1 cellular context compared by ENCODE assay signal in the genomic region with DNA sequence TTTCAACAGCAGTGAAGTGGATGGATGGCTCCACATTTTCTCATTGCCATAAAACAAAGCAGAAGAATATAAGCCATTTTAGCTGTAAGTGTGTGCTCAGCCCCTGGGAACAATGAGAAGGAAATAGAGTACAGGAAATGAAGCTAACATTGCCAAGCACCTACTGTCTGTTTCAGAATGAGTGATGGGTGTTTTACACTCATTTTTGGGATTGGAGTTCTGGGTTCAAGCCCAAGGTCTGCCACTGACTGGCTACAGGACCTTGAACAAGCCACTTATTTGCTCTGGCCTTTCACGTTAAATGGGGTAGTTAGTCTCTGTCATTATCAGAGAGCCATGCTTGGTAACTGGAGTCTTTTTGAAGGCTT.
TF ChIP-seq lines count a peak whose summit lies in the region.

No MANE protein-coding gene starts in this region.

TF ChIP-seq in GM12878, 131 proteins besides CTCF, POLR2A, EP300 and RAD21:
- TF ChIP-seq, protein P1, sequence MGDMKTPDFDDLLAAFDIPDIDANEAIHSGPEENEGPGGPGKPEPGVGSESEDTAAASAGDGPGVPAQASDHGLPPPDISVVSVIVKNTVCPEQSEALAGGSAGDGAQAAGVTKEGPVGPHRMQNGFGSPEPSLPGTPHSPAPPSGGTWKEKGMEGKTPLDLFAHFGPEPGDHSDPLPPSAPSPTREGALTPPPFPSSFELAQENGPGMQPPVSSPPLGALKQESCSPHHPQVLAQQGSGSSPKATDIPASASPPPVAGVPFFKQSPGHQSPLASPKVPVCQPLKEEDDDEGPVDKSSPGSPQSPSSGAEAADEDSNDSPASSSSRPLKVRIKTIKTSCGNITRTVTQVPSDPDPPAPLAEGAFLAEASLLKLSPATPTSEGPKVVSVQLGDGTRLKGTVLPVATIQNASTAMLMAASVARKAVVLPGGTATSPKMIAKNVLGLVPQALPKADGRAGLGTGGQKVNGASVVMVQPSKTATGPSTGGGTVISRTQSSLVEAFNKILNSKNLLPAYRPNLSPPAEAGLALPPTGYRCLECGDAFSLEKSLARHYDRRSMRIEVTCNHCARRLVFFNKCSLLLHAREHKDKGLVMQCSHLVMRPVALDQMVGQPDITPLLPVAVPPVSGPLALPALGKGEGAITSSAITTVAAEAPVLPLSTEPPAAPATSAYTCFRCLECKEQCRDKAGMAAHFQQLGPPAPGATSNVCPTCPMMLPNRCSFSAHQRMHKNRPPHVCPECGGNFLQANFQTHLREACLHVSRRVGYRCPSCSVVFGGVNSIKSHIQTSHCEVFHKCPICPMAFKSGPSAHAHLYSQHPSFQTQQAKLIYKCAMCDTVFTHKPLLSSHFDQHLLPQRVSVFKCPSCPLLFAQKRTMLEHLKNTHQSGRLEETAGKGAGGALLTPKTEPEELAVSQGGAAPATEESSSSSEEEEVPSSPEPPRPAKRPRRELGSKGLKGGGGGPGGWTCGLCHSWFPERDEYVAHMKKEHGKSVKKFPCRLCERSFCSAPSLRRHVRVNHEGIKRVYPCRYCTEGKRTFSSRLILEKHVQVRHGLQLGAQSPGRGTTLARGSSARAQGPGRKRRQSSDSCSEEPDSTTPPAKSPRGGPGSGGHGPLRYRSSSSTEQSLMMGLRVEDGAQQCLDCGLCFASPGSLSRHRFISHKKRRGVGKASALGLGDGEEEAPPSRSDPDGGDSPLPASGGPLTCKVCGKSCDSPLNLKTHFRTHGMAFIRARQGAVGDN (IDR thresholded peaks at IDR 0.05), result no peak
- TF ChIP-seq ZNF217 (IDR thresholded peaks at IDR 0.05), result 0 out of 2 replicates have a peak, but pooled peaks have one; percentile 61
- TF ChIP-seq PKNOX1 (IDR thresholded peaks at IDR 0.05), result peak; percentile 39; the same call in 1 of the 2 replicates
- no peak for TF ChIP-seq MTA2 (IDR thresholded peaks at IDR 0.05; ENCODE audit: low read depth)
- no peak for TF ChIP-seq E2F4 (IDR thresholded peaks at IDR 0.05; ENCODE audit: low read depth, low read length)
- no peak for TF ChIP-seq ZBTB4 (CRISPR knock-in tag; IDR thresholded peaks at IDR 0.05)
- no peak for TF ChIP-seq YY1 (IDR thresholded peaks at IDR 0.05; ENCODE audit: low read depth, low read length)
- no peak for TF ChIP-seq IKZF2 (IDR thresholded peaks at IDR 0.05)
- TF ChIP-seq BCL3 (IDR thresholded peaks at IDR 0.05; ENCODE audit: borderline replicate concordance, insufficient read depth, low read depth, low read length, poor library complexity, severe bottlenecking), result no peak
- TF ChIP-seq, protein P2, sequence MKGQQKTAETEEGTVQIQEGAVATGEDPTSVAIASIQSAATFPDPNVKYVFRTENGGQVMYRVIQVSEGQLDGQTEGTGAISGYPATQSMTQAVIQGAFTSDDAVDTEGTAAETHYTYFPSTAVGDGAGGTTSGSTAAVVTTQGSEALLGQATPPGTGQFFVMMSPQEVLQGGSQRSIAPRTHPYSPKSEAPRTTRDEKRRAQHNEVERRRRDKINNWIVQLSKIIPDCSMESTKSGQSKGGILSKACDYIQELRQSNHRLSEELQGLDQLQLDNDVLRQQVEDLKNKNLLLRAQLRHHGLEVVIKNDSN (IDR thresholded peaks at IDR 0.05; ENCODE audit: borderline replicate concordance, extremely low read length, insufficient read depth, low read depth, low read length), result no peak
- no peak for TF ChIP-seq PBX3 (IDR thresholded peaks at IDR 0.05; ENCODE audit: insufficient replicate concordance, low read depth, low read length)
- TF ChIP-seq SMARCA5 (IDR thresholded peaks at IDR 0.05), result no peak
- TF ChIP-seq SMAD5 (IDR thresholded peaks at IDR 0.05; ENCODE audit: low read depth), result no peak
- peak; percentile 42; the same call in 1 of the 2 replicates for TF ChIP-seq ZNF24 (IDR thresholded peaks at IDR 0.05)
- no peak for TF ChIP-seq RELA (IDR thresholded peaks at IDR 0.05; ENCODE audit: borderline replicate concordance, partially characterized antibody)
- TF ChIP-seq SKIL (IDR thresholded peaks at IDR 0.05; ENCODE audit: low read depth, poor library complexity, severe bottlenecking), result no peak
- no peak for TF ChIP-seq MTA3 (IDR thresholded peaks at IDR 0.05; ENCODE audit: borderline replicate concordance, low read length)
- 0 out of 2 replicates have a peak, but pooled peaks have one; percentile 5 for TF ChIP-seq DPF2 (IDR thresholded peaks at IDR 0.05)
- TF ChIP-seq IRF4 (IDR thresholded peaks at IDR 0.05; ENCODE audit: low read depth, low read length), result no peak
- no peak for TF ChIP-seq TBL1XR1 (IDR thresholded peaks at IDR 0.05; ENCODE audit: low read depth, low read length)
- TF ChIP-seq TCF7 (IDR thresholded peaks at IDR 0.05; ENCODE audit: borderline replicate concordance), result no peak
- TF ChIP-seq EZH2 (IDR thresholded peaks at IDR 0.05; ENCODE audit: borderline replicate concordance, control insufficient read depth, low read depth, low read length), result no peak
- no peak for TF ChIP-seq MEF2B (IDR thresholded peaks at IDR 0.05; ENCODE audit: partially characterized antibody, poor library complexity, severe bottlenecking)
- TF ChIP-seq KDM1A (IDR thresholded peaks at IDR 0.05; ENCODE audit: borderline replicate concordance), result no peak
- TF ChIP-seq JUNB (IDR thresholded peaks at IDR 0.05), result peak; percentile 17; the same call in 1 of the 2 replicates
- peak in 1 of 2 experiments; percentile 67; a peak in 2 of 4 replicates for TF ChIP-seq ETV6 (conservative IDR thresholded peaks at IDR 0.05 in 1 of 2, IDR thresholded peaks at IDR 0.05 in 1 of 2; ENCODE audit: borderline replicate concordance in 1 of 2, low read depth in 1 of 2)
- peak; percentile 28; the same call in 1 of the 2 replicates for TF ChIP-seq EED (IDR thresholded peaks at IDR 0.05; ENCODE audit: low read depth)
- TF ChIP-seq HDAC2 (IDR thresholded peaks at IDR 0.05), result no peak
- TF ChIP-seq CEBPB (IDR thresholded peaks at IDR 0.05; ENCODE audit: borderline replicate concordance in 1 of 2, low read depth in 2 of 2, low read length in 2 of 2), result no peak
- TF ChIP-seq TCF3 (IDR thresholded peaks at IDR 0.05; ENCODE audit: borderline replicate concordance, insufficient read depth, low read depth, low read length), result no peak
- no peak for TF ChIP-seq ATF2 (IDR thresholded peaks at IDR 0.05; ENCODE audit: low read length)
- TF ChIP-seq IKZF1 (conservative IDR thresholded peaks at IDR 0.05), result no peak
- TF ChIP-seq MXI1 (IDR thresholded peaks at IDR 0.05; ENCODE audit: low read depth, low read length), result no peak
- TF ChIP-seq NBN (IDR thresholded peaks at IDR 0.05), result no peak
- no peak for TF ChIP-seq POLR2AphosphoS2 (IDR thresholded peaks at IDR 0.05; ENCODE audit: low read depth, low read length)
- TF ChIP-seq PAX5 (IDR thresholded peaks at IDR 0.05; ENCODE audit: borderline replicate concordance, low read depth, low read length), result no peak
